17 cellular contexts compared by ENCODE assay signal in the genomic region with DNA sequence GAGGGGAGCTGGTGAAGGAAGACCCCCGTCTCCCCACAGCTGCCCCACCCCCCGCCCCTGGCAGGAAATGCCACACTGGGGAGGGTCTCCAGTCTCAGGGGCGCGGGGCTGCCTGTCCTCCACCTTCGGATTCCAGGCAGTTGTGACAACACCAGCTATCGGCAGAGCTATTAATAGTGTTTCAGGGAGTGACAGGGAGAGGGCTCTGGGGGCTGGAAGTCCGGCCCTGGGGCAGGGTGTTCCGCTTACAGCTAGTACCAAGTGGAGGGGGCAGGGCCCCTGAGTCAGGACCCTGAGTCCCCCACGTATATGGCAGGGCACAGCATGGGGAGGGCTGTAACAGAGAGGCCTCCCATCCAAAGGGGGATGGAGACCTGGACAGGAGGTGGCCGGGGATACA. TPM values are rescaled to one million over a fixed set of nuclear protein-coding genes. Genes with fewer than 3 reads are reported as not detected.
DNase-seq lines count a peak whose midpoint lies in the region; ATAC-seq and TF ChIP-seq lines count a peak whose summit lies in the region.
"Had no signal": no experiment of that assay in that cellular context is flagged by ENCODE, and none has a peak within 500 bp of the region (broad histone marks: within the 10 kb centered on the region; RNA-seq: fewer than 3 reads in every experiment).

No MANE protein-coding gene starts in this region.

- H2AFZ ChIP-seq in H9 (ENCODE audit: low read length), result no peak overlapping the region

- no peaks in the 10 kb centered on the region for H3K79me2 ChIP-seq in H9 (ENCODE audit: insufficient read depth, low read length)

- no peak overlapping the region for H2AK5ac ChIP-seq in H9 (ENCODE audit: insufficient read length, low read length)

- H3K18ac ChIP-seq in H9 (ENCODE audit: insufficient read length, low read depth, low read length), result no peak overlapping the region

- no peak overlapping the region for H3K4me2 ChIP-seq in H9 (ENCODE audit: insufficient read depth, insufficient read length, low read length)

- H4K20me1 ChIP-seq in H9 (ENCODE audit: control insufficient read depth, insufficient read depth, insufficient read length), result no peaks in the 10 kb centered on the region

- peaks cover 8% of the 10 kb centered on the region for H3K36me3 ChIP-seq in mesodermal cell (ENCODE audit: control insufficient read depth, insufficient read depth, low read length)
- H3K36me3 ChIP-seq in effector memory CD4-positive, alpha-beta T cell (ENCODE audit: control insufficient read depth, insufficient read depth, low read length), result no peaks in the 10 kb centered on the region
- H3K36me3 ChIP-seq: brain microvascular endothelial cell had no signal

- H2BK20ac ChIP-seq in H9 (ENCODE audit: low read depth, low read length, poor library complexity, severe bottlenecking), result no peak overlapping the region

- H3K9me3 Mint-ChIP-seq in H9, result no peaks in the 10 kb centered on the region; a peak in 1 of 5 replicates
- no peaks in the 10 kb centered on the region for H3K9me3 Mint-ChIP-seq in endothelial cell (ENCODE audit: unreplicated experiment)
- H3K9me3 Mint-ChIP-seq in stimulated activated naive B cell treated with anti-CD40 and anti-IgM and Interleukin-4, amounts not matched to agents 10 μg/mL and 1 μg/mL and 100 μg/mL, for 72 hours, result no peaks in the 10 kb centered on the region
- H3K9me3 Mint-ChIP-seq: endodermal cell had no signal

- H3K27me3 Mint-ChIP-seq in H9 (ENCODE audit: low read depth), result peaks cover 8% of the 10 kb centered on the region
- H3K27me3 Mint-ChIP-seq in endothelial cell (ENCODE audit: unreplicated experiment), result peaks cover 15% of the 10 kb centered on the region
- H3K27me3 Mint-ChIP-seq in stimulated activated naive B cell treated with anti-CD40 and anti-IgM and Interleukin-4, amounts not matched to agents 10 μg/mL and 1 μg/mL and 100 μg/mL, for 72 hours, result peaks cover 32 to 42% of the 10 kb centered on the region in 2 donors

- no peak overlapping the region for H3K23ac ChIP-seq in H9 (ENCODE audit: insufficient read length, low read depth, low read length)

- H2BK120ac ChIP-seq in H9 (ENCODE audit: low read depth, low read length, poor library complexity, severe bottlenecking), result no peak overlapping the region

- H3K23me2 ChIP-seq in H9 (ENCODE audit: insufficient read length, low read depth, low read length, poor library complexity, severe bottlenecking), result peaks cover 19% of the 10 kb centered on the region

- H4K5ac ChIP-seq in H9 (ENCODE audit: insufficient read length, low read depth, low read length), result no peak overlapping the region

- H2BK12ac ChIP-seq in H9 (ENCODE audit: insufficient read length, low read depth, low read length), result no peak overlapping the region

- peaks cover 0 to 2% (median 0%) of the 10 kb centered on the region in 3 experiments; a peak in 1 of 7 replicates for H3K36me3 Mint-ChIP-seq in H9 (ENCODE audit: insufficient read depth in 1 of 3, low read depth in 3 of 3)
- no peaks in the 10 kb centered on the region for H3K36me3 Mint-ChIP-seq in endothelial cell (ENCODE audit: low read depth, unreplicated experiment)
- peaks cover 0 to 2% of the 10 kb centered on the region in 2 donors for H3K36me3 Mint-ChIP-seq in stimulated activated naive B cell treated with anti-CD40 and anti-IgM and Interleukin-4, amounts not matched to agents 10 μg/mL and 1 μg/mL and 100 μg/mL, for 72 hours

- H3K4me1 Mint-ChIP-seq in H9 (peaks cover 8 to 35% of the 10 kb centered on the region in 2 experiments), endothelial cell (ENCODE audit: unreplicated experiment) (peaks cover 10% of the 10 kb centered on the region)
- H3K4me1 Mint-ChIP-seq in stimulated activated naive B cell treated with anti-CD40 and anti-IgM and Interleukin-4, amounts not matched to agents 10 μg/mL and 1 μg/mL and 100 μg/mL, for 72 hours, result peaks cover 10 to 24% of the 10 kb centered on the region in 2 donors

- no peak overlapping the region for H3K4me3 ChIP-seq in mesodermal cell (ENCODE audit: extremely low read depth, insufficient read depth, low read length, poor library complexity, severe bottlenecking)
- no peak overlapping the region for H3K4me3 ChIP-seq in effector memory CD4-positive, alpha-beta T cell (ENCODE audit: insufficient read depth, low read depth, low read length, poor library complexity, severe bottlenecking)
- H3K4me3 ChIP-seq: SJSA1 had no signal

- H3K27me3 ChIP-seq in H9 (ENCODE audit: insufficient read depth, low read length), result no peaks in the 10 kb centered on the region
- H3K27me3 ChIP-seq in effector memory CD4-positive, alpha-beta T cell (replicated peaks; ENCODE audit: control insufficient read depth, insufficient read depth, low read length, poor library complexity, severe bottlenecking), result peaks cover 20% of the 10 kb centered on the region
- H3K27me3 ChIP-seq: brain microvascular endothelial cell, SJSA1 had no signal

- no CpG with 5 or more reads among the region's 10 CpGs for WGBS in H9 (ENCODE audit: extremely low coverage, insufficient read length, low lambda C conversion rate)
- WGBS in mesodermal cell (ENCODE audit: insufficient coverage in 2 of 2), 2 experiments, result 23 to 26% methylated on average over 6 of the region's 10 CpGs

- no peak overlapping the region for H3K27ac ChIP-seq in H9 (ENCODE audit: insufficient read length, low read depth, low read length)
- peak overlapping the region; percentile 68 for H3K27ac ChIP-seq in mesodermal cell (ENCODE audit: low read depth, low read length, severe bottlenecking)
- H3K27ac ChIP-seq in effector memory CD4-positive, alpha-beta T cell (ENCODE audit: insufficient read depth, low read length, poor library complexity, severe bottlenecking), result no peak overlapping the region
- H3K27ac ChIP-seq: brain microvascular endothelial cell, SJSA1 had no signal

- no peak overlapping the region for H2BK5ac ChIP-seq in H9 (ENCODE audit: insufficient read length, low read length)

- H3K27ac Mint-ChIP-seq in H9 (peak overlapping the region in 2 of 3 experiments; percentile 22 to 72; a peak in 1 of 7 replicates), endothelial cell (ENCODE audit: unreplicated experiment) (peak overlapping the region; percentile 13)
- peak overlapping the region; percentile 56 for H3K27ac Mint-ChIP-seq in stimulated activated naive B cell treated with anti-CD40 and anti-IgM and Interleukin-4, amounts not matched to agents 10 μg/mL and 1 μg/mL and 100 μg/mL, for 72 hours
- H3K27ac Mint-ChIP-seq: CD14-positive monocyte, endodermal cell had no signal

- no peaks in the 10 kb centered on the region for H3K9me3 ChIP-seq in H9 (ENCODE audit: control insufficient read depth, low read depth, low read length)
- no peaks in the 10 kb centered on the region for H3K9me3 ChIP-seq in mesodermal cell (ENCODE audit: control insufficient read depth, low read length)
- no peaks in the 10 kb centered on the region for H3K9me3 ChIP-seq in effector memory CD4-positive, alpha-beta T cell (ENCODE audit: control insufficient read depth, low read length)

- H3K4me3 Mint-ChIP-seq in H9, result peak overlapping the region in 1 of 2 experiments; percentile 69; a peak in 4 of 5 replicates
- H3K4me3 Mint-ChIP-seq in endothelial cell (ENCODE audit: unreplicated experiment), result peak overlapping the region; percentile 25
- H3K4me3 Mint-ChIP-seq in stimulated activated naive B cell treated with anti-CD40 and anti-IgM and Interleukin-4, amounts not matched to agents 10 μg/mL and 1 μg/mL and 100 μg/mL, for 72 hours, result no peak overlapping the region
- H3K4me3 Mint-ChIP-seq: endodermal cell had no signal

- H3K56ac ChIP-seq in H9 (ENCODE audit: insufficient read length, low read depth, low read length), result no peak overlapping the region

- no peak overlapping the region for H3T11ph ChIP-seq in H9 (ENCODE audit: low read length)

- no peak overlapping the region for H3K4ac ChIP-seq in H9 (ENCODE audit: low read depth, low read length)

- H3K79me1 ChIP-seq in H9 (ENCODE audit: insufficient read depth, low read depth, low read length, poor library complexity, severe bottlenecking), result no peaks in the 10 kb centered on the region

- no peak overlapping the region for H4K8ac ChIP-seq in H9 (replicated peaks; ENCODE audit: insufficient read length, low read depth, low read length)

- DNase-seq in H9 (no peak), endothelial cell (ENCODE audit: low spot score) (no peak), T-helper 1 cell (no peak), Ammon's horn (ENCODE audit: low spot score) (no peak)
- DNase-seq in stimulated activated naive B cell treated with anti-CD40 and anti-IgM and Interleukin-4, amounts not matched to agents 10 μg/mL and 1 μg/mL and 100 μg/mL, for 72 hours, result no peak
- no peak for DNase-seq in effector memory CD4-positive, alpha-beta T cell
- DNase-seq: activated gamma-delta T cell; brain microvascular endothelial cell; stimulated activated CD4-positive, alpha-beta T cell treated with anti-CD3 and anti-CD28 coated beads, Interleukin-1b, Interleukin-23, amount 100 ng/mL, for 48 hours had no signal

- ATAC-seq in stimulated activated naive B cell treated with anti-CD40 and anti-IgM and Interleukin-4, amounts not matched to agents 10 μg/mL and 1 μg/mL and 100 μg/mL, for 72 hours (replicated peaks), result no peak
- no peak for ATAC-seq in GM21390 (IDR thresholded peaks at IDR 0.05; ENCODE audit: unreplicated experiment)

- no peak overlapping the region for H3K9ac ChIP-seq in H9 (ENCODE audit: extremely low read depth, insufficient read length, low read length)

- no peak overlapping the region for H2BK15ac ChIP-seq in H9 (ENCODE audit: low read depth, low read length)

- no peak overlapping the region for H3K14ac ChIP-seq in H9 (ENCODE audit: insufficient read depth, low read length)

- H4K91ac ChIP-seq in H9 (ENCODE audit: insufficient read length, low read depth, low read length), result no peak overlapping the region

- H3K4me1 ChIP-seq in H9 (ENCODE audit: insufficient read depth, low read length) (peaks cover 3% of the 10 kb centered on the region; the same call in 1 of the 2 replicates), mesodermal cell (ENCODE audit: control insufficient read depth, insufficient read depth, low read length, poor library complexity, severe bottlenecking) (peaks cover 33% of the 10 kb centered on the region)
- H3K4me1 ChIP-seq in effector memory CD4-positive, alpha-beta T cell (ENCODE audit: control insufficient read depth, insufficient read depth, low read length, poor library complexity, severe bottlenecking), result peaks cover 20% of the 10 kb centered on the region

- TF ChIP-seq CTCF in H9 (conservative IDR thresholded peaks at IDR 0.05) (no peak), endothelial cell (IDR thresholded peaks at IDR 0.05; ENCODE audit: unreplicated experiment) (no peak)

RNA-seq across cellular contexts. Expression of a gene that starts 4.1 kb away (rescaled TPM):
- total RNA-seq in H9 (2021) (41.6 and 41.7 TPM in 2 replicates), endothelial cell (ENCODE audit: unreplicated experiment) (21.9 TPM)
- 29.0 TPM for polyA plus RNA-seq in mesodermal cell (2013, experiment 1 of 2)
- 24.5 TPM for polyA plus RNA-seq in mesodermal cell (2013, experiment 2 of 2)
- polyA plus RNA-seq: CD14-positive monocyte had no signal

RNA-seq across cellular contexts. Expression of a gene that starts 17.3 kb away (rescaled TPM):
- total RNA-seq in H9 (2021), result 63.9 and 67.4 TPM in 2 replicates
- total RNA-seq in endothelial cell (ENCODE audit: unreplicated experiment), result 80.3 TPM
- 43.9 TPM for polyA plus RNA-seq in mesodermal cell (2013, experiment 1 of 2)
- 38.5 TPM for polyA plus RNA-seq in mesodermal cell (2013, experiment 2 of 2)

RNA-seq across cellular contexts. Expression of a gene that starts 27.7 kb away (rescaled TPM):
- 70.7 and 75.1 TPM in 2 replicates for total RNA-seq in H9 (2021)
- total RNA-seq in endothelial cell (ENCODE audit: unreplicated experiment), result 95.3 TPM
- polyA plus RNA-seq in mesodermal cell (2013, experiment 1 of 2), result 44.6 TPM
- polyA plus RNA-seq in mesodermal cell (2013, experiment 2 of 2), result 38.7 TPM

RNA-seq across cellular contexts. Expression of a gene that starts 31.7 kb away (rescaled TPM):
- total RNA-seq in H9 (2021), result 0.07 TPM in 1 of 2 replicates, not detected in the other
- not detected for total RNA-seq in endothelial cell (ENCODE audit: unreplicated experiment)
- not detected for polyA plus RNA-seq in mesodermal cell (2013, experiment 1 of 2)
- polyA plus RNA-seq in mesodermal cell (2013, experiment 2 of 2), result not detected
- total RNA-seq: endodermal cell, glomerular endothelial cell, H4, osteoblast, SJSA1 had no signal
- polyA plus RNA-seq: CD14-positive monocyte had no signal

RNA-seq across cellular contexts. Expression of a gene that starts 34.3 kb away (rescaled TPM):
- total RNA-seq in H9 (2021), result 43.6 and 43.9 TPM in 2 replicates
- 29.9 TPM for total RNA-seq in endothelial cell (ENCODE audit: unreplicated experiment)
- polyA plus RNA-seq in mesodermal cell (2013, experiment 1 of 2), result 10.3 TPM
- 8.8 TPM for polyA plus RNA-seq in mesodermal cell (2013, experiment 2 of 2)
